ENCODE assay signal across 11 cellular contexts in genomic region chr19:7083076-7083956, GRCh38. TPM values are rescaled to one million over a fixed set of nuclear protein-coding genes. Genes with fewer than 3 reads are reported as not detected.
DNase-seq lines count a peak whose midpoint lies in the region; ATAC-seq and TF ChIP-seq lines count a peak whose summit lies in the region.
"Had no signal": no experiment of that assay in that cellular context is flagged by ENCODE, and none has a peak within 500 bp of the region (broad histone marks: within the 10 kb centered on the region; RNA-seq: fewer than 3 reads in every experiment).

No MANE protein-coding gene starts in this region.

- peaks cover 72% of the 10 kb centered on the region for H3K9me3 ChIP-seq in OCI-LY7 (ENCODE audit: low read length)

- H3K4me2 ChIP-seq in OCI-LY7 (ENCODE audit: low read length) = no peak overlapping the region

- intact Hi-C loops in OCI-LY7 (cut with micrococcal nuclease; ENCODE audit: unreplicated experiment) = no loop called here

- H3K36me3 Mint-ChIP-seq in activated CD8-positive, alpha-beta memory T cell treated with anti-CD3 and anti-CD28 coated beads, Interleukin-2, amount 10 ng/mL, durations not matched to agents 7 days and 5 days = peaks cover 80% of the 10 kb centered on the region
- peaks cover 85% of the 10 kb centered on the region for H3K36me3 Mint-ChIP-seq in progenitor cell of endocrine pancreas (ENCODE audit: insufficient read depth)

- peaks cover 82% of the 10 kb centered on the region for H3K36me3 ChIP-seq in OCI-LY7 (ENCODE audit: insufficient read depth, low read length)

- POLR2A ChIA-PET in OCI-LY7 (lab: Charles Lee) = no interaction called here

- no peak overlapping the region for H3K27ac Mint-ChIP-seq in activated CD8-positive, alpha-beta memory T cell treated with anti-CD3 and anti-CD28 coated beads, Interleukin-2, amount 10 ng/mL, durations not matched to agents 7 days and 5 days
- peak overlapping the region; percentile 89 for H3K27ac Mint-ChIP-seq in progenitor cell of endocrine pancreas

- no peaks in the 10 kb centered on the region for H3K4me1 ChIP-seq in OCI-LY7 (ENCODE audit: insufficient read depth, low read length, poor library complexity, severe bottlenecking)

- no peaks in the 10 kb centered on the region for H3K79me2 ChIP-seq in OCI-LY7 (ENCODE audit: insufficient read depth, low read depth, low read length)

- DNase-seq in activated CD8-positive, alpha-beta memory T cell treated with anti-CD3 and anti-CD28 coated beads, Interleukin-2, amount 50 U/mL, for 48 hours = peak; percentile 26
- no peak for DNase-seq in activated CD8-positive, alpha-beta memory T cell treated with anti-CD3 and anti-CD28 coated beads, Interleukin-2, amount 10 ng/mL, durations not matched to agents 7 days and 5 days
- DNase-seq in OCI-LY7 (ENCODE audit: low spot score) (peak; percentile 20), dermis blood vessel endothelial cell (peak; percentile 37), progenitor cell of endocrine pancreas (ENCODE audit: low spot score, unreplicated experiment) (no peak), NCI-H187 treated with DMSO at 0.1 percent for 48 hours (lab: John Stamatoyannopoulos, UW) (no peak), cerebellum (ENCODE audit: low spot score) (no peak)
- DNase-seq: activated gamma-delta T cell treated with Interleukin-2 at 50 U/mL for 16 hours, left cardiac atrium, MM.1S had no signal

- no peak overlapping the region for H2AFZ ChIP-seq in OCI-LY7 (ENCODE audit: low read length)

- BruUV-seq in OCI-LY7 (replicated peaks; lab: Mats Ljungman, UMichigan) = no TSS peak

- no peaks in the 10 kb centered on the region for H3K9me2 ChIP-seq in OCI-LY7 (ENCODE audit: insufficient read depth, low read length)

- H3K27me3 Mint-ChIP-seq in activated CD8-positive, alpha-beta memory T cell treated with anti-CD3 and anti-CD28 coated beads, Interleukin-2, amount 10 ng/mL, durations not matched to agents 7 days and 5 days = no peaks in the 10 kb centered on the region
- H3K27me3 Mint-ChIP-seq in progenitor cell of endocrine pancreas = no peaks in the 10 kb centered on the region

- H3K4me3 Mint-ChIP-seq in activated CD8-positive, alpha-beta memory T cell treated with anti-CD3 and anti-CD28 coated beads, Interleukin-2, amount 10 ng/mL, durations not matched to agents 7 days and 5 days = no peak overlapping the region
- H3K4me3 Mint-ChIP-seq in progenitor cell of endocrine pancreas (ENCODE audit: low read depth) = no peak overlapping the region

- no peaks in the 10 kb centered on the region for H4K20me1 ChIP-seq in OCI-LY7 (ENCODE audit: insufficient read depth, low read length)

- no peak for TF ChIP-seq CTCF in OCI-LY7 (conservative IDR thresholded peaks at IDR 0.05; ENCODE audit: low read length)
- TF ChIP-seq CTCF in progenitor cell of endocrine pancreas (IDR thresholded peaks at IDR 0.05; ENCODE audit: unreplicated experiment) = no peak

- H3K27ac ChIP-seq in OCI-LY7 (ENCODE audit: low read depth, low read length, poor library complexity, severe bottlenecking) = no peak overlapping the region

- H3K4me1 Mint-ChIP-seq in activated CD8-positive, alpha-beta memory T cell treated with anti-CD3 and anti-CD28 coated beads, Interleukin-2, amount 10 ng/mL, durations not matched to agents 7 days and 5 days = no peaks in the 10 kb centered on the region
- no peaks in the 10 kb centered on the region for H3K4me1 Mint-ChIP-seq in progenitor cell of endocrine pancreas (ENCODE audit: low read depth)

- H3K4me3 ChIP-seq in OCI-LY7 (ENCODE audit: low read depth, low read length, poor library complexity, severe bottlenecking) = no peak overlapping the region

- H3K9me3 Mint-ChIP-seq in activated CD8-positive, alpha-beta memory T cell treated with anti-CD3 and anti-CD28 coated beads, Interleukin-2, amount 10 ng/mL, durations not matched to agents 7 days and 5 days (ENCODE audit: low read depth) = peaks cover 49% of the 10 kb centered on the region
- peaks cover 47% of the 10 kb centered on the region for H3K9me3 Mint-ChIP-seq in progenitor cell of endocrine pancreas (ENCODE audit: low read depth)

- ATAC-seq in activated CD8-positive, alpha-beta memory T cell treated with anti-CD3 and anti-CD28 coated beads, Interleukin-2, amount 10 ng/mL, durations not matched to agents 7 days and 5 days = no peak
- ATAC-seq in GM19023 (IDR thresholded peaks at IDR 0.05; ENCODE audit: unreplicated experiment) = no peak
- ATAC-seq: left cardiac atrium had no signal

- CTCF ChIA-PET in activated CD8-positive, alpha-beta memory T cell treated with anti-CD3 and anti-CD28 coated beads, Interleukin-2, amount 10 ng/mL, durations not matched to agents 7 days and 5 days (lab: Charles Lee) = no interaction called here
- CTCF ChIA-PET in OCI-LY7 (lab: Charles Lee; ENCODE audit: unreplicated experiment) = no interaction called here

RNA-seq across cellular contexts. Expression of gene ZNF557, which starts 13.8 kb away (rescaled TPM):
- 10 to 100 TPM; 13.3 to 13.5 TPM for total RNA-seq in activated CD8-positive, alpha-beta memory T cell treated with anti-CD3 and anti-CD28 coated beads, Interleukin-2, amount 10 ng/mL, durations not matched to agents 7 days and 5 days
- total RNA-seq in OCI-LY7 (2014; rRNA removed; shearing (Covaris generic)) = 12.0 and 18.0 TPM in 2 replicates
- total RNA-seq in OCI-LY7 (2022) (16.1 and 18.2 TPM in 2 replicates), dermis blood vessel endothelial cell (14.9 and 22.3 TPM in 2 replicates), progenitor cell of endocrine pancreas (14.9 and 15.7 TPM in 2 replicates), cerebellum (22.3 TPM)

RNA-seq across cellular contexts. Expression of gene MBD3L3, which starts 24.8 kb away (rescaled TPM):
- total RNA-seq in activated CD8-positive, alpha-beta memory T cell treated with anti-CD3 and anti-CD28 coated beads, Interleukin-2, amount 10 ng/mL, durations not matched to agents 7 days and 5 days = not detected
- total RNA-seq in OCI-LY7 (2014; rRNA removed; shearing (Covaris generic)) = not detected in 2 replicates
- not detected in 2 replicates for total RNA-seq in OCI-LY7 (2022)
- total RNA-seq in dermis blood vessel endothelial cell = not detected in 2 replicates
- not detected in 2 replicates for total RNA-seq in progenitor cell of endocrine pancreas
- total RNA-seq in cerebellum = not detected
- total RNA-seq: left cardiac atrium had no signal

RNA-seq across cellular contexts. Expression of gene MBD3L2, which starts 34.2 kb away (rescaled TPM):
- not detected for total RNA-seq in activated CD8-positive, alpha-beta memory T cell treated with anti-CD3 and anti-CD28 coated beads, Interleukin-2, amount 10 ng/mL, durations not matched to agents 7 days and 5 days
- total RNA-seq in OCI-LY7 (2014; rRNA removed; shearing (Covaris generic)) = not detected in 2 replicates
- total RNA-seq in OCI-LY7 (2022) (not detected in 2 replicates), dermis blood vessel endothelial cell (not detected in 2 replicates), progenitor cell of endocrine pancreas (not detected in 2 replicates), cerebellum (not detected)
- total RNA-seq: left cardiac atrium had no signal

RNA-seq across cellular contexts. Expression of gene MBD3L4, which starts 43.3 kb away (rescaled TPM):
- not detected for total RNA-seq in activated CD8-positive, alpha-beta memory T cell treated with anti-CD3 and anti-CD28 coated beads, Interleukin-2, amount 10 ng/mL, durations not matched to agents 7 days and 5 days
- not detected in 2 replicates for total RNA-seq in OCI-LY7 (2014; rRNA removed; shearing (Covaris generic))
- total RNA-seq in OCI-LY7 (2022) (not detected in 2 replicates), dermis blood vessel endothelial cell (not detected in 2 replicates), progenitor cell of endocrine pancreas (not detected in 2 replicates), cerebellum (not detected)
- total RNA-seq: left cardiac atrium had no signal

RNA-seq across cellular contexts. Expression of gene MBD3L5, which starts 52.9 kb away (rescaled TPM):
- not detected for total RNA-seq in activated CD8-positive, alpha-beta memory T cell treated with anti-CD3 and anti-CD28 coated beads, Interleukin-2, amount 10 ng/mL, durations not matched to agents 7 days and 5 days
- total RNA-seq in OCI-LY7 (2014; rRNA removed; shearing (Covaris generic)) = not detected in 2 replicates
- total RNA-seq in OCI-LY7 (2022) (not detected in 2 replicates), dermis blood vessel endothelial cell (not detected in 2 replicates), progenitor cell of endocrine pancreas (not detected in 2 replicates), cerebellum (not detected)
- total RNA-seq: left cardiac atrium had no signal

Comparison
In these comparisons a context has a peak if more than half of its experiments do, and no peak if none do; other contexts are left out.
1. DNase-seq: peak in activated CD8-positive, alpha-beta memory T cell treated with anti-CD3 and anti-CD28 coated beads, Interleukin-2, amount 50 U/mL, for 48 hours (single experiment), OCI-LY7 (single experiment) and dermis blood vessel endothelial cell (single experiment); none in activated CD8-positive, alpha-beta memory T cell treated with anti-CD3 and anti-CD28 coated beads, Interleukin-2, amount 10 ng/mL, durations not matched to agents 7 days and 5 days (single experiment), progenitor cell of endocrine pancreas (single experiment), NCI-H187 treated with DMSO at 0.1 percent for 48 hours (single experiment) and cerebellum (single experiment).